8 cellular contexts compared by ENCODE assay signal in genomic region chr11:70202898-70203748, GRCh38. TPM values are rescaled to one million over a fixed set of nuclear protein-coding genes. Genes with fewer than 3 reads are reported as not detected.
DNase-seq lines count a peak whose midpoint lies in the region; ATAC-seq and TF ChIP-seq lines count a peak whose summit lies in the region.

TSS of gene FADD (plus strand) at chr11:70203296. CDS start at chr11:70203460, 164 bp downstream.

- peaks cover 0 to 30% (median 0%) of the 10 kb centered on the region in 3 donors for H3K36me3 ChIP-seq in Peyer's patch
- H3K36me3 ChIP-seq in naive thymus-derived CD4-positive, alpha-beta T cell (ENCODE audit: control insufficient read depth in 2 of 3, insufficient read depth in 3 of 3, low read length in 3 of 3) = peaks cover 14 to 33% (median 17%) of the 10 kb centered on the region in 3 experiments

- H3K4me1 Mint-ChIP-seq in naive thymus-derived CD4-positive, alpha-beta T cell = peaks cover 28 to 54% (median 36%) of the 10 kb centered on the region in 7 donors
- peaks cover 46% of the 10 kb centered on the region for H3K4me1 Mint-ChIP-seq in stimulated activated memory B cell treated with anti-CD40 and anti-IgM and Interleukin-4, amounts not matched to agents 10 μg/mL and 1 μg/mL and 100 μg/mL, for 72 hours

- DNase-seq in DMS114 treated with DMSO at 0.1 percent for 48 hours (lab: John Stamatoyannopoulos, UW; ENCODE audit: unreplicated experiment) = peak; percentile 100
- peak; percentile 91 for DNase-seq in Jurkat, Clone E6-1 (ENCODE audit: low read depth, low spot score)
- peak; percentile 85 to 96 (median 92) for DNase-seq in Peyer's patch
- peak; percentile 89 for DNase-seq in activated T-helper 1 cell treated with Interleukin-2 at 50 U/mL for 16 hours (ENCODE audit: low read depth)
- DNase-seq in fibroblast of gingiva (ENCODE audit: low read depth) = peak; percentile 84
- DNase-seq in naive thymus-derived CD4-positive, alpha-beta T cell = peak; percentile 86 to 93 (median 90)

- peak; percentile 73 for ATAC-seq in GM21528 (IDR thresholded peaks at IDR 0.05; ENCODE audit: low FRiP score, unreplicated experiment)
- peak; percentile 77 for ATAC-seq in naive thymus-derived CD4-positive, alpha-beta T cell
- peak; percentile 84 for ATAC-seq in stimulated activated memory B cell treated with anti-CD40 and anti-IgM and Interleukin-4, amounts not matched to agents 10 μg/mL and 1 μg/mL and 100 μg/mL, for 72 hours

- POLR2A ChIA-PET in naive thymus-derived CD4-positive, alpha-beta T cell (lab: Charles Lee) = interaction anchor here (1.0 to 3.3 kb wide), 5 partner anchors 10 to 528 kb away, joined by 3 to 16 read pairs (median 4); partner anchors contain the start of genes LTO1 and PPFIA1

- peaks cover 0 to 6% (median 0%) of the 10 kb centered on the region in 5 donors for H3K27me3 Mint-ChIP-seq in naive thymus-derived CD4-positive, alpha-beta T cell
- H3K27me3 Mint-ChIP-seq in stimulated activated memory B cell treated with anti-CD40 and anti-IgM and Interleukin-4, amounts not matched to agents 10 μg/mL and 1 μg/mL and 100 μg/mL, for 72 hours = no peaks in the 10 kb centered on the region

- peak in 2 of 6 experiments; percentile 8 to 16 for TF ChIP-seq CTCF in Peyer's patch (IDR thresholded peaks at IDR 0.05)

- CTCF ChIA-PET in naive thymus-derived CD4-positive, alpha-beta T cell (lab: Charles Lee) = no interaction called here

- H3K27ac ChIP-seq in Peyer's patch = peak within 1 kb of the TSS; percentile 96 to 100 (median 97)
- H3K27ac ChIP-seq in naive thymus-derived CD4-positive, alpha-beta T cell (ENCODE audit: low read depth, low read length) = peak within 1 kb of the TSS; percentile 81

- H3K4me1 ChIP-seq in Peyer's patch = peaks cover 0 to 30% (median 11%) of the 10 kb centered on the region in 4 donors
- H3K4me1 ChIP-seq in naive thymus-derived CD4-positive, alpha-beta T cell (ENCODE audit: control insufficient read depth in 2 of 2, insufficient read depth in 2 of 2, low read length in 2 of 2) = peaks cover 21 to 34% of the 10 kb centered on the region in 2 donors

- peaks cover 3 to 21% (median 13%) of the 10 kb centered on the region in 5 donors for H3K36me3 Mint-ChIP-seq in naive thymus-derived CD4-positive, alpha-beta T cell
- H3K36me3 Mint-ChIP-seq in stimulated activated memory B cell treated with anti-CD40 and anti-IgM and Interleukin-4, amounts not matched to agents 10 μg/mL and 1 μg/mL and 100 μg/mL, for 72 hours = peaks cover 30% of the 10 kb centered on the region

- peak; percentile 87 to 89 for TF ChIP-seq POLR2A in Peyer's patch (IDR thresholded peaks at IDR 0.05)

- H3K9me3 ChIP-seq in Peyer's patch = no peaks in the 10 kb centered on the region
- no peaks in the 10 kb centered on the region for H3K9me3 ChIP-seq in naive thymus-derived CD4-positive, alpha-beta T cell (ENCODE audit: control insufficient read depth in 2 of 3, low read length in 3 of 3)

- peak within 1 kb of the TSS; percentile 93 to 99 (median 97) for H3K27ac Mint-ChIP-seq in naive thymus-derived CD4-positive, alpha-beta T cell
- peak within 1 kb of the TSS; percentile 91 for H3K27ac Mint-ChIP-seq in stimulated activated memory B cell treated with anti-CD40 and anti-IgM and Interleukin-4, amounts not matched to agents 10 μg/mL and 1 μg/mL and 100 μg/mL, for 72 hours

- H3K9me3 Mint-ChIP-seq in naive thymus-derived CD4-positive, alpha-beta T cell = peaks cover 0 to 1% (median 0%) of the 10 kb centered on the region in 11 donors
- no peaks in the 10 kb centered on the region for H3K9me3 Mint-ChIP-seq in stimulated activated memory B cell treated with anti-CD40 and anti-IgM and Interleukin-4, amounts not matched to agents 10 μg/mL and 1 μg/mL and 100 μg/mL, for 72 hours

- intact Hi-C loops in naive thymus-derived CD4-positive, alpha-beta T cell (cut with micrococcal nuclease) = loop anchor here (1.0 to 10.0 kb wide), 7 partner anchors 67 to 1931 kb away; partner anchors contain the start of genes LTO1 (in 2 of the 2), PPFIA1 (in 2 of the 2), ANAPC15 (in 1 of the 2) and C11orf24 (in 1 of the 2)

- H3K4me3 Mint-ChIP-seq in naive thymus-derived CD4-positive, alpha-beta T cell = peak within 1 kb of the TSS; percentile 92 to 99 (median 96)
- peak within 1 kb of the TSS; percentile 90 for H3K4me3 Mint-ChIP-seq in stimulated activated memory B cell treated with anti-CD40 and anti-IgM and Interleukin-4, amounts not matched to agents 10 μg/mL and 1 μg/mL and 100 μg/mL, for 72 hours

- no peaks in the 10 kb centered on the region for H3K27me3 ChIP-seq in Peyer's patch
- no peaks in the 10 kb centered on the region for H3K27me3 ChIP-seq in naive thymus-derived CD4-positive, alpha-beta T cell (ENCODE audit: control insufficient read depth in 2 of 2, insufficient read depth in 2 of 2, low read length in 2 of 2)

- peak within 1 kb of the TSS; percentile 90 for H3K4me3 ChIP-seq in Jurkat, Clone E6-1 (ENCODE audit: low read length)
- peak within 1 kb of the TSS; percentile 93 to 100 (median 98) for H3K4me3 ChIP-seq in Peyer's patch
- peak within 1 kb of the TSS; percentile 97 for H3K4me3 ChIP-seq in naive thymus-derived CD4-positive, alpha-beta T cell (ENCODE audit: low read length)

RNA-seq across cellular contexts. Expression of gene FADD, which starts in this region (rescaled TPM):
- 34.2 TPM for polyA plus RNA-seq in Jurkat, Clone E6-1 (2012; ENCODE audit: insufficient read depth, insufficient read length)
- 10 to 100 TPM in 3 of 4 donors, 1 to 10 TPM in 1; 9.9 to 33.6 (median 28.8) TPM for total RNA-seq in Peyer's patch
- total RNA-seq in naive thymus-derived CD4-positive, alpha-beta T cell = 10 to 100 TPM in 3 of 5 experiments, 1 to 10 TPM in 2; 9.6 to 40.9 (median 38.4) TPM
- 10 to 100 TPM; 11.4 to 27.2 TPM for polyA plus RNA-seq in naive thymus-derived CD4-positive, alpha-beta T cell

Comparison
In these comparisons a context has a peak if more than half of its experiments do, and no peak if none do; other contexts are left out.
1. Peak in every context shown above with its lines: DNase-seq, ATAC-seq, H3K4me3 ChIP-seq and H3K27ac ChIP-seq.